In genomic region chr15:85339976-85340665, GRCh38 we compare ENCODE assay signal across 33 cellular contexts. TPM values are rescaled to one million over a fixed set of nuclear protein-coding genes. Genes with fewer than 3 reads are reported as not detected.
DNase-seq lines count a peak whose midpoint lies in the region; ATAC-seq and TF ChIP-seq lines count a peak whose summit lies in the region.
"Had no signal": no experiment of that assay in that cellular context is flagged by ENCODE, and none has a peak within 500 bp of the region (broad histone marks: within the 10 kb centered on the region; RNA-seq: fewer than 3 reads in every experiment).

No MANE protein-coding gene starts in this region.

- H3K27ac ChIP-seq in heart right ventricle: peak overlapping the region in 8 of 10 donors; percentile 1 to 79 (median 58)
- H3K27ac ChIP-seq: ascending aorta, HL-60, right lobe of liver, tibial artery had no signal

- TF ChIP-seq CTCF in heart right ventricle (IDR thresholded peaks at IDR 0.05) (no peak), fibroblast of villous mesenchyme (IDR thresholded peaks at IDR 0.05; ENCODE audit: insufficient read depth, low read depth, low read length) (no peak)

- H3K36me3 Mint-ChIP-seq in T-helper 17 cell (ENCODE audit: low read depth) (peaks cover 3% of the 10 kb centered on the region), T-cell (no peaks in the 10 kb centered on the region)
- H3K36me3 Mint-ChIP-seq: immature natural killer cell had no signal

- no peaks in the 10 kb centered on the region for H3K9me3 Mint-ChIP-seq in T-cell
- H3K9me3 Mint-ChIP-seq: activated T-helper 1 cell treated with anti-CD3 and anti-CD28 coated beads, Interleukin-12 subunit alpha, Interleukin-12 subunit beta, Interleukin-2, Interleukin-4 antibody, amounts not matched to agents 30 ng/mL and 10 ng/mL and 1 ng/mL, durations not matched to agents 14 hours and 24 hours and 36 hours; immature natural killer cell; stimulated activated naive CD8-positive, alpha-beta T cell treated with anti-CD3 and anti-CD28 coated beads, Interleukin-15, Interleukin-2, amounts not matched to agents 100 ng/mL and 50 ng/mL, for 24 hours had no signal

- H3K4me3 ChIP-seq in heart right ventricle (no peak overlapping the region), fibroblast of villous mesenchyme (ENCODE audit: low read depth, low read length) (no peak overlapping the region)
- H3K4me3 ChIP-seq: ascending aorta, GM12878, mucosa of descending colon, right lobe of liver, tibial artery had no signal

- H3K4me1 Mint-ChIP-seq in T-helper 17 cell (peaks cover 11% of the 10 kb centered on the region), T-cell (peaks cover 0 to 2% (median 0%) of the 10 kb centered on the region in 3 donors)
- H3K4me1 Mint-ChIP-seq: immature natural killer cell had no signal

- WGBS in heart right ventricle, 2 donors: 60 to 61% methylated on average over 3 of the region's 3 CpGs

- H3K36me3 ChIP-seq in heart right ventricle: no peaks in the 10 kb centered on the region
- H3K36me3 ChIP-seq: ascending aorta, right lobe of liver, tibial artery had no signal

- H3K9me3 ChIP-seq in heart right ventricle: no peaks in the 10 kb centered on the region
- no peaks in the 10 kb centered on the region for H3K9me3 ChIP-seq in T-helper 17 cell (ENCODE audit: control insufficient read depth, low read length, poor library complexity, severe bottlenecking)
- H3K9me3 ChIP-seq: ascending aorta, mucosa of descending colon, right lobe of liver, tibial artery had no signal

- H3K27me3 Mint-ChIP-seq in T-helper 17 cell (no peaks in the 10 kb centered on the region), T-cell (no peaks in the 10 kb centered on the region)
- H3K27me3 Mint-ChIP-seq: stimulated activated naive CD8-positive, alpha-beta T cell treated with anti-CD3 and anti-CD28 coated beads, Interleukin-15, Interleukin-2, amounts not matched to agents 100 ng/mL and 50 ng/mL, for 24 hours had no signal

- H3K27ac Mint-ChIP-seq in T-helper 17 cell (peak overlapping the region; percentile 41), T-cell (no peak overlapping the region)
- H3K27ac Mint-ChIP-seq: activated T-helper 1 cell treated with anti-CD3 and anti-CD28 coated beads, Interleukin-12 subunit alpha, Interleukin-12 subunit beta, Interleukin-2, Interleukin-4 antibody, amounts not matched to agents 30 ng/mL and 10 ng/mL and 1 ng/mL, durations not matched to agents 14 hours and 24 hours and 36 hours; H9; nephron progenitor cell; stimulated activated naive CD8-positive, alpha-beta T cell treated with anti-CD3 and anti-CD28 coated beads, Interleukin-15, Interleukin-2, amounts not matched to agents 100 ng/mL and 50 ng/mL, for 24 hours had no signal

- CTCF ChIA-PET in T-cell (lab: Charles Lee): interaction anchor here in 1 of 2 donors (0.6 kb wide), 1 partner anchor 73 kb away, joined by 3 read pairs; no protein-coding TSS in a partner anchor

- no peak overlapping the region for H3K4me3 Mint-ChIP-seq in T-helper 17 cell
- no peak overlapping the region for H3K4me3 Mint-ChIP-seq in T-cell
- H3K4me3 Mint-ChIP-seq: activated T-helper 1 cell treated with anti-CD3 and anti-CD28 coated beads, Interleukin-12 subunit alpha, Interleukin-12 subunit beta, Interleukin-2, Interleukin-4 antibody, amounts not matched to agents 30 ng/mL and 10 ng/mL and 1 ng/mL, durations not matched to agents 14 hours and 24 hours and 36 hours; H9; immature natural killer cell; nephron progenitor cell; stimulated activated naive CD8-positive, alpha-beta T cell treated with anti-CD3 and anti-CD28 coated beads, Interleukin-15, Interleukin-2, amounts not matched to agents 100 ng/mL and 50 ng/mL, for 24 hours had no signal

- no peak for ATAC-seq in heart right ventricle
- no peak for ATAC-seq in Right ventricle myocardium inferior
- no peak for ATAC-seq in T-helper 17 cell
- ATAC-seq in T-cell (replicated peaks in 1 of 4): no peak
- ATAC-seq in GM18870 (IDR thresholded peaks at IDR 0.05; ENCODE audit: unreplicated experiment): no peak
- ATAC-seq in GM21576 (IDR thresholded peaks at IDR 0.05; ENCODE audit: unreplicated experiment): no peak
- ATAC-seq: GM12878, left lobe of liver had no signal

- intact Hi-C loops in heart right ventricle (cut with DNase I) (loop anchor here in 3 of 10 donors (5.0 to 10.0 kb wide), 4 partner anchors 42 to 245 kb away; partner anchors contain the start of gene AKAP13 (in 1 of the 3)), Right ventricle myocardium inferior (cut with DNase I) (no loop called here)

- POLR2A ChIA-PET in T-cell (lab: Charles Lee): interaction anchor here in 1 of 2 donors (0.6 kb wide), 1 partner anchor 68 kb away, joined by 3 read pairs; no protein-coding TSS in a partner anchor

- no peaks in the 10 kb centered on the region for H3K27me3 ChIP-seq in heart right ventricle
- H3K27me3 ChIP-seq: ascending aorta, right lobe of liver, tibial artery had no signal

- DNase-seq in heart right ventricle (no peak), Right ventricle myocardium inferior (ENCODE audit: missing footprints) (no peak), T-helper 17 cell (no peak), fibroblast of villous mesenchyme (ENCODE audit: low read depth) (peak; percentile 59), T-cell (no peak)
- no peak for DNase-seq in central memory CD4-positive, alpha-beta T cell
- DNase-seq: activated CD4-positive, alpha-beta T cell treated with anti-CD3 and anti-CD28 coated beads, Interleukin-2, amount 50 U/mL, for 1 hour; activated naive CD4-positive, alpha-beta T cell treated with anti-CD3 and anti-CD28 coated beads, Interleukin-2, amount 50 U/mL, for 16 hours; DMS53; effector CD4-positive, alpha-beta T cell; erythroblast; H9; hippocampal formation; immature natural killer cell; mucosa of descending colon; NCI-H1092; NCI-H2029 treated with DMSO at 0.1 percent for 48 hours; NCI-H2227 treated with DMSO at 0.1 percent for 48 hours; NCI-H774; nephron progenitor cell; posterior cingulate gyrus; right lobe of liver; RPMI8226; T-helper 9 cell; tibial artery had no signal

- H3K4me1 ChIP-seq in heart right ventricle: peaks cover 19 to 57% (median 42%) of the 10 kb centered on the region in 9 donors

RNA-seq across cellular contexts. Expression of gene AKAP13, which starts 40.3 kb away (rescaled TPM):
- total RNA-seq in heart right ventricle: 100 to 1,000 TPM; 325 to 645 (median 537) TPM
- 100 to 1,000 TPM in 1 of 2 donors, 10 to 100 TPM in 1; 89.3 to 143 TPM for polyA plus RNA-seq in heart right ventricle
- 292 TPM for total RNA-seq in Right ventricle myocardium inferior
- total RNA-seq in T-helper 17 cell: 100 to 1,000 TPM; 426 to 437 TPM
- total RNA-seq in fibroblast of villous mesenchyme: 116 and 164 TPM in 2 replicates
- total RNA-seq in T-cell: 100 to 1,000 TPM; 232 to 391 (median 281) TPM
